Comparison of ENCODE assay signal across 1 cellular context in the genomic region with DNA sequence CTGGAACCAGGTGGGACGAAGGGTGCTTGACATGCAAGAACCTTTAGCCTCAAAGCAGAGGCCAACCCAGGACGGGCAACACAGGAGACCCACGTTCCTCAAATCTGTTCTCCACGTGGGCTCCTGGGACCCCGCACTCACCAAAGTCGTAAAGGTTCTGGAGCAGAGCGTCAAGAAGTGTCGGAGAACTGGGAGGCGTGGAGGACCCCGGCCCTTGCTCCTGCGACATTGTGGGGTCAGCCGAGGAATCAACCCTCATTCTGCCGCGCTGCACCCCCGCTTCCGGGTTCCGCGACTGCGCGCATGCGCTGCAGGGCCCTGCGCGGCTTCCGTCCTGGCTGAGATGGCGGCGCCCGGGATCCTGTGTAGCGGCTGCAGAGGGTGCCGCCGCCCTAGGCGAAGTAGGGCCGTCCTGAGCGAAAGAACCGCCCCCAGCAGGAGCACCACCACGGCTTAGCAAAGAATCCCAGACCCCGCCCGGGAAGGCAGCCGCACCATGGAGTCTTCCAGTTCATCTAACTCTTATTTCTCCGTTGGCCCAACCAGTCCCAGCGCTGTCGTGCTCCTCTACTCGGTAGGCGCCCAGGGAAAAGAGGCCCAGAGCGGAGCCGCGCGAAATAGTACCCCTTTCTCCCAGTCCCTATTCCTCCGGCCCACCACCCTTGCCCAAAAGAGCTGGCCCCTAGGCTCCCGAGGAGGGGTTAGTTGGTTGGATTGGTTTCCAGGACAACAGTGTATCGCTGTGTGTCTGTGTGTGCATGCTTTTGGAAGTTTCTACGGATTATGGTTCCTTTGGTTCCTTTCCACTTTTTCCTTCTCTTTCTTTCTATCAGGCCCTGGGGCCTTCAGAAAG.
TF ChIP-seq lines count a peak whose summit lies in the region.

A gene (plus strand): TSS at position 330 of the 853 bp plus-strand sequence. CDS start 167 bp downstream, at position 497.

TF ChIP-seq in HEK293, 187 proteins besides CTCF, POLR2A, EP300 and RAD21 (continued from another document and continues in another):
- TF ChIP-seq, protein P1, sequence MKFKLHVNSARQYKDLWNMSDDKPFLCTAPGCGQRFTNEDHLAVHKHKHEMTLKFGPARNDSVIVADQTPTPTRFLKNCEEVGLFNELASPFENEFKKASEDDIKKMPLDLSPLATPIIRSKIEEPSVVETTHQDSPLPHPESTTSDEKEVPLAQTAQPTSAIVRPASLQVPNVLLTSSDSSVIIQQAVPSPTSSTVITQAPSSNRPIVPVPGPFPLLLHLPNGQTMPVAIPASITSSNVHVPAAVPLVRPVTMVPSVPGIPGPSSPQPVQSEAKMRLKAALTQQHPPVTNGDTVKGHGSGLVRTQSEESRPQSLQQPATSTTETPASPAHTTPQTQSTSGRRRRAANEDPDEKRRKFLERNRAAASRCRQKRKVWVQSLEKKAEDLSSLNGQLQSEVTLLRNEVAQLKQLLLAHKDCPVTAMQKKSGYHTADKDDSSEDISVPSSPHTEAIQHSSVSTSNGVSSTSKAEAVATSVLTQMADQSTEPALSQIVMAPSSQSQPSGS (tag by site-specific recombination; IDR thresholded peaks at IDR 0.05; ENCODE audit: low read depth), result no peak
- TF ChIP-seq ZNF501 (tag by site-specific recombination; IDR thresholded peaks at IDR 0.05), result peak; percentile 95
- peak; percentile 93 for TF ChIP-seq YY1 (tag by site-specific recombination; IDR thresholded peaks at IDR 0.05)
- TF ChIP-seq ZNF585B (tag by site-specific recombination; IDR thresholded peaks at IDR 0.05), result no peak
- no peak for TF ChIP-seq ZNF791 (tag by site-specific recombination; IDR thresholded peaks at IDR 0.05)
- TF ChIP-seq ZNF596 (tag by site-specific recombination; IDR thresholded peaks at IDR 0.05), result no peak
- TF ChIP-seq, protein P2, sequence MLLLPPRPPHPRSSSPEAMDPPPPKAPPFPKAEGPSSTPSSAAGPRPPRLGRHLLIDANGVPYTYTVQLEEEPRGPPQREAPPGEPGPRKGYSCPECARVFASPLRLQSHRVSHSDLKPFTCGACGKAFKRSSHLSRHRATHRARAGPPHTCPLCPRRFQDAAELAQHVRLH (tag by site-specific recombination; IDR thresholded peaks at IDR 0.05), result 0 out of 2 replicates have a peak, but pooled peaks have one; percentile 54
- no peak for TF ChIP-seq BCL11A (tag by site-specific recombination; IDR thresholded peaks at IDR 0.05; ENCODE audit: low read depth)
- TF ChIP-seq ZNF610 (tag by site-specific recombination; IDR thresholded peaks at IDR 0.05; ENCODE audit: borderline replicate concordance), result peak; percentile 22; the same call in 1 of the 2 replicates
- TF ChIP-seq ZSCAN16 (tag by site-specific recombination; IDR thresholded peaks at IDR 0.05), result no peak
- no peak for TF ChIP-seq ZNF514 (tag by site-specific recombination; IDR thresholded peaks at IDR 0.05)
- TF ChIP-seq ZNF664 (tag by site-specific recombination; IDR thresholded peaks at IDR 0.05), result peak; percentile 82
- TF ChIP-seq OVOL3 (tag by site-specific recombination; IDR thresholded peaks at IDR 0.05), result 0 out of 2 replicates have a peak, but pooled peaks have one; percentile 32
- TF ChIP-seq, protein P3, sequence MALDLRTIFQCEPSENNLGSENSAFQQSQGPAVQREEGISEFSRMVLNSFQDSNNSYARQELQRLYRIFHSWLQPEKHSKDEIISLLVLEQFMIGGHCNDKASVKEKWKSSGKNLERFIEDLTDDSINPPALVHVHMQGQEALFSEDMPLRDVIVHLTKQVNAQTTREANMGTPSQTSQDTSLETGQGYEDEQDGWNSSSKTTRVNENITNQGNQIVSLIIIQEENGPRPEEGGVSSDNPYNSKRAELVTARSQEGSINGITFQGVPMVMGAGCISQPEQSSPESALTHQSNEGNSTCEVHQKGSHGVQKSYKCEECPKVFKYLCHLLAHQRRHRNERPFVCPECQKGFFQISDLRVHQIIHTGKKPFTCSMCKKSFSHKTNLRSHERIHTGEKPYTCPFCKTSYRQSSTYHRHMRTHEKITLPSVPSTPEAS (tag by site-specific recombination; IDR thresholded peaks at IDR 0.05), result peak; percentile 57; the same call in 1 of the 2 replicates
- no peak for TF ChIP-seq ZNF184 (tag by site-specific recombination; IDR thresholded peaks at IDR 0.05)
- peak; percentile 83 for TF ChIP-seq ZNF660 (tag by site-specific recombination; IDR thresholded peaks at IDR 0.05)
- TF ChIP-seq, protein P4, sequence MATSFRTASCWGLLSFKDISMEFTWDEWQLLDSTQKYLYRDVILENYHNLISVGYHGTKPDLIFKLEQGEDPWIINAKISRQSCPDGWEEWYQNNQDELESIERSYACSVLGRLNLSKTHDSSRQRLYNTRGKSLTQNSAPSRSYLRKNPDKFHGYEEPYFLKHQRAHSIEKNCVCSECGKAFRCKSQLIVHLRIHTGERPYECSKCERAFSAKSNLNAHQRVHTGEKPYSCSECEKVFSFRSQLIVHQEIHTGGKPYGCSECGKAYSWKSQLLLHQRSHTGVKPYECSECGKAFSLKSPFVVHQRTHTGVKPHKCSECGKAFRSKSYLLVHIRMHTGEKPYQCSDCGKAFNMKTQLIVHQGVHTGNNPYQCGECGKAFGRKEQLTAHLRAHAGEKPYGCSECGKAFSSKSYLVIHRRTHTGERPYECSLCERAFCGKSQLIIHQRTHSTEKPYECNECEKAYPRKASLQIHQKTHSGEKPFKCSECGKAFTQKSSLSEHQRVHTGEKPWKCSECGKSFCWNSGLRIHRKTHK (tag by site-specific recombination; IDR thresholded peaks at IDR 0.05), result no peak
- TF ChIP-seq, protein P5, sequence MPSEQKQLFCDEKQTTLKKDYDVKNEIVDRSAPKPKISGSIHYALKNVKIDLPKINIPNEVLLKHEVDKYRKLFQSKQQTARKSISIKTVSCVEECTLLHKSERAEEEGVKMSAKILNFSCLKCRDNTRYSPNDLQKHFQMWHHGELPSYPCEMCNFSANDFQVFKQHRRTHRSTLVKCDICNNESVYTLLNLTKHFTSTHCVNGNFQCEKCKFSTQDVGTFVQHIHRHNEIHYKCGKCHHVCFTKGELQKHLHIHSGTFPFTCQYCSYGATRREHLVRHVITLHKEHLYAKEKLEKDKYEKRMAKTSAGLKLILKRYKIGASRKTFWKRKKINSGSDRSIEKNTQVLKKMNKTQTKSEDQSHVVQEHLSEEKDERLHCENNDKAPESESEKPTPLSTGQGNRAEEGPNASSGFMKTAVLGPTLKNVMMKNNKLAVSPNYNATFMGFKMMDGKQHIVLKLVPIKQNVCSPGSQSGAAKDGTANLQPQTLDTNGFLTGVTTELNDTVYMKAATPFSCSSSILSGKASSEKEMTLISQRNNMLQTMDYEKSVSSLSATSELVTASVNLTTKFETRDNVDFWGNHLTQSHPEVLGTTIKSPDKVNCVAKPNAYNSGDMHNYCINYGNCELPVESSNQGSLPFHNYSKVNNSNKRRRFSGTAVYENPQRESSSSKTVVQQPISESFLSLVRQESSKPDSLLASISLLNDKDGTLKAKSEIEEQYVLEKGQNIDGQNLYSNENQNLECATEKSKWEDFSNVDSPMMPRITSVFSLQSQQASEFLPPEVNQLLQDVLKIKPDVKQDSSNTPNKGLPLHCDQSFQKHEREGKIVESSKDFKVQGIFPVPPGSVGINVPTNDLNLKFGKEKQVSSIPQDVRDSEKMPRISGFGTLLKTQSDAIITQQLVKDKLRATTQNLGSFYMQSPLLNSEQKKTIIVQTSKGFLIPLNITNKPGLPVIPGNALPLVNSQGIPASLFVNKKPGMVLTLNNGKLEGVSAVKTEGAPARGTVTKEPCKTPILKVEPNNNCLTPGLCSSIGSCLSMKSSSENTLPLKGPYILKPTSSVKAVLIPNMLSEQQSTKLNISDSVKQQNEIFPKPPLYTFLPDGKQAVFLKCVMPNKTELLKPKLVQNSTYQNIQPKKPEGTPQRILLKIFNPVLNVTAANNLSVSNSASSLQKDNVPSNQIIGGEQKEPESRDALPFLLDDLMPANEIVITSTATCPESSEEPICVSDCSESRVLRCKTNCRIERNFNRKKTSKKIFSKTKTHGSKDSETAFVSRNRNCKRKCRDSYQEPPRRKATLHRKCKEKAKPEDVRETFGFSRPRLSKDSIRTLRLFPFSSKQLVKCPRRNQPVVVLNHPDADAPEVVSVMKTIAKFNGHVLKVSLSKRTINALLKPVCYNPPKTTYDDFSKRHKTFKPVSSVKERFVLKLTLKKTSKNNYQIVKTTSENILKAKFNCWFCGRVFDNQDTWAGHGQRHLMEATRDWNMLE (tag by site-specific recombination; conservative IDR thresholded peaks at IDR 0.05; ENCODE audit: low read depth), result peak; percentile 51
- TF ChIP-seq, protein P6, sequence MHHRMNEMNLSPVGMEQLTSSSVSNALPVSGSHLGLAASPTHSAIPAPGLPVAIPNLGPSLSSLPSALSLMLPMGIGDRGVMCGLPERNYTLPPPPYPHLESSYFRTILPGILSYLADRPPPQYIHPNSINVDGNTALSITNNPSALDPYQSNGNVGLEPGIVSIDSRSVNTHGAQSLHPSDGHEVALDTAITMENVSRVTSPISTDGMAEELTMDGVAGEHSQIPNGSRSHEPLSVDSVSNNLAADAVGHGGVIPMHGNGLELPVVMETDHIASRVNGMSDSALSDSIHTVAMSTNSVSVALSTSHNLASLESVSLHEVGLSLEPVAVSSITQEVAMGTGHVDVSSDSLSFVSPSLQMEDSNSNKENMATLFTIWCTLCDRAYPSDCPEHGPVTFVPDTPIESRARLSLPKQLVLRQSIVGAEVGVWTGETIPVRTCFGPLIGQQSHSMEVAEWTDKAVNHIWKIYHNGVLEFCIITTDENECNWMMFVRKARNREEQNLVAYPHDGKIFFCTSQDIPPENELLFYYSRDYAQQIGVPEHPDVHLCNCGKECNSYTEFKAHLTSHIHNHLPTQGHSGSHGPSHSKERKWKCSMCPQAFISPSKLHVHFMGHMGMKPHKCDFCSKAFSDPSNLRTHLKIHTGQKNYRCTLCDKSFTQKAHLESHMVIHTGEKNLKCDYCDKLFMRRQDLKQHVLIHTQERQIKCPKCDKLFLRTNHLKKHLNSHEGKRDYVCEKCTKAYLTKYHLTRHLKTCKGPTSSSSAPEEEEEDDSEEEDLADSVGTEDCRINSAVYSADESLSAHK (tag by site-specific recombination; IDR thresholded peaks at IDR 0.05), result peak; percentile 55; the same call in 1 of the 2 replicates
- TF ChIP-seq ZNF510 (tag by site-specific recombination; IDR thresholded peaks at IDR 0.05; ENCODE audit: insufficient replicate concordance), result no peak
- peak; percentile 9; the same call in 1 of the 2 replicates for TF ChIP-seq ZNF341 (tag by site-specific recombination; IDR thresholded peaks at IDR 0.05; ENCODE audit: low read depth)
- TF ChIP-seq, protein P7, sequence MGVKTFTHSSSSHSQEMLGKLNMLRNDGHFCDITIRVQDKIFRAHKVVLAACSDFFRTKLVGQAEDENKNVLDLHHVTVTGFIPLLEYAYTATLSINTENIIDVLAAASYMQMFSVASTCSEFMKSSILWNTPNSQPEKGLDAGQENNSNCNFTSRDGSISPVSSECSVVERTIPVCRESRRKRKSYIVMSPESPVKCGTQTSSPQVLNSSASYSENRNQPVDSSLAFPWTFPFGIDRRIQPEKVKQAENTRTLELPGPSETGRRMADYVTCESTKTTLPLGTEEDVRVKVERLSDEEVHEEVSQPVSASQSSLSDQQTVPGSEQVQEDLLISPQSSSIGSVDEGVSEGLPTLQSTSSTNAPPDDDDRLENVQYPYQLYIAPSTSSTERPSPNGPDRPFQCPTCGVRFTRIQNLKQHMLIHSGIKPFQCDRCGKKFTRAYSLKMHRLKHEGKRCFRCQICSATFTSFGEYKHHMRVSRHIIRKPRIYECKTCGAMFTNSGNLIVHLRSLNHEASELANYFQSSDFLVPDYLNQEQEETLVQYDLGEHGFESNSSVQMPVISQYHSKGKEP (tag by site-specific recombination; IDR thresholded peaks at IDR 0.05), result no peak
- no peak for TF ChIP-seq ZNF677 (tag by site-specific recombination; IDR thresholded peaks at IDR 0.05)
- TF ChIP-seq ZNF2 (tag by site-specific recombination; IDR thresholded peaks at IDR 0.05), result peak; percentile 66; the same call in 1 of the 2 replicates
- no peak for TF ChIP-seq ZNF558 (tag by site-specific recombination; IDR thresholded peaks at IDR 0.05)
- TF ChIP-seq ZNF133 (tag by site-specific recombination; IDR thresholded peaks at IDR 0.05), result no peak
- TF ChIP-seq, protein P8, sequence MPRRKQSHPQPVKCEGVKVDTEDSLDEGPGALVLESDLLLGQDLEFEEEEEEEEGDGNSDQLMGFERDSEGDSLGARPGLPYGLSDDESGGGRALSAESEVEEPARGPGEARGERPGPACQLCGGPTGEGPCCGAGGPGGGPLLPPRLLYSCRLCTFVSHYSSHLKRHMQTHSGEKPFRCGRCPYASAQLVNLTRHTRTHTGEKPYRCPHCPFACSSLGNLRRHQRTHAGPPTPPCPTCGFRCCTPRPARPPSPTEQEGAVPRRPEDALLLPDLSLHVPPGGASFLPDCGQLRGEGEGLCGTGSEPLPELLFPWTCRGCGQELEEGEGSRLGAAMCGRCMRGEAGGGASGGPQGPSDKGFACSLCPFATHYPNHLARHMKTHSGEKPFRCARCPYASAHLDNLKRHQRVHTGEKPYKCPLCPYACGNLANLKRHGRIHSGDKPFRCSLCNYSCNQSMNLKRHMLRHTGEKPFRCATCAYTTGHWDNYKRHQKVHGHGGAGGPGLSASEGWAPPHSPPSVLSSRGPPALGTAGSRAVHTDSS (tag by site-specific recombination; IDR thresholded peaks at IDR 0.05), result no peak
- TF ChIP-seq, protein P9, sequence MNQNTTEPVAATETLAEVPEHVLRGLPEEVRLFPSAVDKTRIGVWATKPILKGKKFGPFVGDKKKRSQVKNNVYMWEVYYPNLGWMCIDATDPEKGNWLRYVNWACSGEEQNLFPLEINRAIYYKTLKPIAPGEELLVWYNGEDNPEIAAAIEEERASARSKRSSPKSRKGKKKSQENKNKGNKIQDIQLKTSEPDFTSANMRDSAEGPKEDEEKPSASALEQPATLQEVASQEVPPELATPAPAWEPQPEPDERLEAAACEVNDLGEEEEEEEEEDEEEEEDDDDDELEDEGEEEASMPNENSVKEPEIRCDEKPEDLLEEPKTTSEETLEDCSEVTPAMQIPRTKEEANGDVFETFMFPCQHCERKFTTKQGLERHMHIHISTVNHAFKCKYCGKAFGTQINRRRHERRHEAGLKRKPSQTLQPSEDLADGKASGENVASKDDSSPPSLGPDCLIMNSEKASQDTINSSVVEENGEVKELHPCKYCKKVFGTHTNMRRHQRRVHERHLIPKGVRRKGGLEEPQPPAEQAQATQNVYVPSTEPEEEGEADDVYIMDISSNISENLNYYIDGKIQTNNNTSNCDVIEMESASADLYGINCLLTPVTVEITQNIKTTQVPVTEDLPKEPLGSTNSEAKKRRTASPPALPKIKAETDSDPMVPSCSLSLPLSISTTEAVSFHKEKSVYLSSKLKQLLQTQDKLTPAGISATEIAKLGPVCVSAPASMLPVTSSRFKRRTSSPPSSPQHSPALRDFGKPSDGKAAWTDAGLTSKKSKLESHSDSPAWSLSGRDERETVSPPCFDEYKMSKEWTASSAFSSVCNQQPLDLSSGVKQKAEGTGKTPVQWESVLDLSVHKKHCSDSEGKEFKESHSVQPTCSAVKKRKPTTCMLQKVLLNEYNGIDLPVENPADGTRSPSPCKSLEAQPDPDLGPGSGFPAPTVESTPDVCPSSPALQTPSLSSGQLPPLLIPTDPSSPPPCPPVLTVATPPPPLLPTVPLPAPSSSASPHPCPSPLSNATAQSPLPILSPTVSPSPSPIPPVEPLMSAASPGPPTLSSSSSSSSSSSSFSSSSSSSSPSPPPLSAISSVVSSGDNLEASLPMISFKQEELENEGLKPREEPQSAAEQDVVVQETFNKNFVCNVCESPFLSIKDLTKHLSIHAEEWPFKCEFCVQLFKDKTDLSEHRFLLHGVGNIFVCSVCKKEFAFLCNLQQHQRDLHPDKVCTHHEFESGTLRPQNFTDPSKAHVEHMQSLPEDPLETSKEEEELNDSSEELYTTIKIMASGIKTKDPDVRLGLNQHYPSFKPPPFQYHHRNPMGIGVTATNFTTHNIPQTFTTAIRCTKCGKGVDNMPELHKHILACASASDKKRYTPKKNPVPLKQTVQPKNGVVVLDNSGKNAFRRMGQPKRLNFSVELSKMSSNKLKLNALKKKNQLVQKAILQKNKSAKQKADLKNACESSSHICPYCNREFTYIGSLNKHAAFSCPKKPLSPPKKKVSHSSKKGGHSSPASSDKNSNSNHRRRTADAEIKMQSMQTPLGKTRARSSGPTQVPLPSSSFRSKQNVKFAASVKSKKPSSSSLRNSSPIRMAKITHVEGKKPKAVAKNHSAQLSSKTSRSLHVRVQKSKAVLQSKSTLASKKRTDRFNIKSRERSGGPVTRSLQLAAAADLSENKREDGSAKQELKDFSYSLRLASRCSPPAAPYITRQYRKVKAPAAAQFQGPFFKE (tag by site-specific recombination; IDR thresholded peaks at IDR 0.05; ENCODE audit: borderline replicate concordance), result no peak; the same call in 1 of the 2 replicates
